8 cellular contexts compared by ENCODE assay signal in genomic region chr5:161676109-161676508, GRCh38. TPM values are rescaled to one million over a fixed set of nuclear protein-coding genes. Genes with fewer than 3 reads are reported as not detected.
DNase-seq lines count a peak whose midpoint lies in the region; ATAC-seq and TF ChIP-seq lines count a peak whose summit lies in the region.

No MANE protein-coding gene starts in this region.

- no peaks in the 10 kb centered on the region for H3K79me2 ChIP-seq in OCI-LY1 (ENCODE audit: insufficient read depth, low read length)

- H3K4me1 ChIP-seq in OCI-LY1 (ENCODE audit: insufficient read depth, low read length, severe bottlenecking): no peaks in the 10 kb centered on the region
- H3K4me1 ChIP-seq in effector memory CD4-positive, alpha-beta T cell (ENCODE audit: control insufficient read depth, insufficient read depth, low read length, poor library complexity, severe bottlenecking): no peaks in the 10 kb centered on the region

- no peaks in the 10 kb centered on the region for H3K36me3 Mint-ChIP-seq in activated T-helper 1 cell treated with anti-CD3 and anti-CD28 coated beads, Interleukin-12 subunit alpha, Interleukin-12 subunit beta, Interleukin-2, Interleukin-4 antibody, amounts not matched to agents 30 ng/mL and 10 ng/mL and 1 ng/mL, durations not matched to agents 14 hours and 24 hours and 36 hours (ENCODE audit: low read depth)
- no peaks in the 10 kb centered on the region for H3K36me3 Mint-ChIP-seq in T-helper 2 cell treated with Interferon-gamma antibody and Interleukin-4, amounts not matched to agents 5 μg/mL and 100 μg/mL, for 36 hours (ENCODE audit: low read depth)

- H3K4me3 ChIP-seq in OCI-LY1 (ENCODE audit: low read depth, low read length, poor library complexity, severe bottlenecking): no peak overlapping the region
- no peak overlapping the region for H3K4me3 ChIP-seq in effector memory CD4-positive, alpha-beta T cell (ENCODE audit: insufficient read depth, low read depth, low read length, poor library complexity, severe bottlenecking)

- H3K27ac Mint-ChIP-seq in activated T-helper 1 cell treated with anti-CD3 and anti-CD28 coated beads, Interleukin-12 subunit alpha, Interleukin-12 subunit beta, Interleukin-2, Interleukin-4 antibody, amounts not matched to agents 30 ng/mL and 10 ng/mL and 1 ng/mL, durations not matched to agents 14 hours and 24 hours and 36 hours: no peak overlapping the region
- no peak overlapping the region for H3K27ac Mint-ChIP-seq in T-helper 2 cell treated with Interferon-gamma antibody and Interleukin-4, amounts not matched to agents 5 μg/mL and 100 μg/mL, for 36 hours

- ATAC-seq in GM18870 (IDR thresholded peaks at IDR 0.05; ENCODE audit: unreplicated experiment): peak; percentile 86
- ATAC-seq in HG02870 (IDR thresholded peaks at IDR 0.05; ENCODE audit: unreplicated experiment): peak; percentile 92
- ATAC-seq in left colon: peak; percentile 66

- H3K27ac ChIP-seq in OCI-LY1 (ENCODE audit: low read depth, low read length, poor library complexity, severe bottlenecking): no peak overlapping the region
- no peak overlapping the region for H3K27ac ChIP-seq in effector memory CD4-positive, alpha-beta T cell (ENCODE audit: insufficient read depth, low read length, poor library complexity, severe bottlenecking)

- H3F3A ChIP-seq in OCI-LY1 (ENCODE audit: insufficient read depth, low read length): no peaks in the 10 kb centered on the region

- no peak overlapping the region for H2AFZ ChIP-seq in OCI-LY1 (ENCODE audit: low read length)

- intact Hi-C loops in left colon (cut with DNase I, micrococcal nuclease): no loop called here
- intact Hi-C loops in activated T-helper 1 cell treated with anti-CD3 and anti-CD28 coated beads, Interleukin-12 subunit alpha, Interleukin-12 subunit beta, Interleukin-2, Interleukin-4 antibody, amounts not matched to agents 30 ng/mL and 10 ng/mL and 1 ng/mL, durations not matched to agents 14 hours and 24 hours and 36 hours (cut with micrococcal nuclease): no loop called here

- no peak overlapping the region for H3K4me3 Mint-ChIP-seq in activated T-helper 1 cell treated with anti-CD3 and anti-CD28 coated beads, Interleukin-12 subunit alpha, Interleukin-12 subunit beta, Interleukin-2, Interleukin-4 antibody, amounts not matched to agents 30 ng/mL and 10 ng/mL and 1 ng/mL, durations not matched to agents 14 hours and 24 hours and 36 hours
- no peak overlapping the region for H3K4me3 Mint-ChIP-seq in T-helper 2 cell treated with Interferon-gamma antibody and Interleukin-4, amounts not matched to agents 5 μg/mL and 100 μg/mL, for 36 hours

- no peaks in the 10 kb centered on the region for H3K27me3 Mint-ChIP-seq in activated T-helper 1 cell treated with anti-CD3 and anti-CD28 coated beads, Interleukin-12 subunit alpha, Interleukin-12 subunit beta, Interleukin-2, Interleukin-4 antibody, amounts not matched to agents 30 ng/mL and 10 ng/mL and 1 ng/mL, durations not matched to agents 14 hours and 24 hours and 36 hours (ENCODE audit: insufficient read depth)
- H3K27me3 Mint-ChIP-seq in T-helper 2 cell treated with Interferon-gamma antibody and Interleukin-4, amounts not matched to agents 5 μg/mL and 100 μg/mL, for 36 hours (ENCODE audit: low read depth): no peaks in the 10 kb centered on the region

- no peak overlapping the region for H3K4me2 ChIP-seq in OCI-LY1 (ENCODE audit: low read length)

- H3K36me3 ChIP-seq in OCI-LY1 (ENCODE audit: insufficient read depth, low read length): no peaks in the 10 kb centered on the region
- no peaks in the 10 kb centered on the region for H3K36me3 ChIP-seq in effector memory CD4-positive, alpha-beta T cell (ENCODE audit: control insufficient read depth, insufficient read depth, low read length)

- H4K20me1 ChIP-seq in OCI-LY1 (ENCODE audit: insufficient read depth, low read length): no peaks in the 10 kb centered on the region

- H3K9me3 Mint-ChIP-seq in activated T-helper 1 cell treated with anti-CD3 and anti-CD28 coated beads, Interleukin-12 subunit alpha, Interleukin-12 subunit beta, Interleukin-2, Interleukin-4 antibody, amounts not matched to agents 30 ng/mL and 10 ng/mL and 1 ng/mL, durations not matched to agents 14 hours and 24 hours and 36 hours: no peaks in the 10 kb centered on the region
- H3K9me3 Mint-ChIP-seq in T-helper 2 cell treated with Interferon-gamma antibody and Interleukin-4, amounts not matched to agents 5 μg/mL and 100 μg/mL, for 36 hours: no peaks in the 10 kb centered on the region

- no peak overlapping the region for H3K9ac ChIP-seq in OCI-LY1 (ENCODE audit: low read length)

- H3K4me1 Mint-ChIP-seq in activated T-helper 1 cell treated with anti-CD3 and anti-CD28 coated beads, Interleukin-12 subunit alpha, Interleukin-12 subunit beta, Interleukin-2, Interleukin-4 antibody, amounts not matched to agents 30 ng/mL and 10 ng/mL and 1 ng/mL, durations not matched to agents 14 hours and 24 hours and 36 hours (ENCODE audit: low read depth): no peaks in the 10 kb centered on the region
- no peaks in the 10 kb centered on the region for H3K4me1 Mint-ChIP-seq in T-helper 2 cell treated with Interferon-gamma antibody and Interleukin-4, amounts not matched to agents 5 μg/mL and 100 μg/mL, for 36 hours (ENCODE audit: low read depth)

- no peaks in the 10 kb centered on the region for H3K9me3 ChIP-seq in OCI-LY1 (ENCODE audit: low read length)
- H3K9me3 ChIP-seq in effector memory CD4-positive, alpha-beta T cell (ENCODE audit: control insufficient read depth, low read length): no peaks in the 10 kb centered on the region

- DNase-seq in left colon (no peak), HCEC 1CT (no peak)
- no peak for DNase-seq in activated T-helper 1 cell treated with anti-CD3 and anti-CD28 coated beads, Interleukin-12 subunit alpha, Interleukin-12 subunit beta, Interleukin-2, Interleukin-4 antibody, amounts not matched to agents 30 ng/mL and 10 ng/mL and 1 ng/mL, durations not matched to agents 14 hours and 24 hours and 36 hours (ENCODE audit: low spot score)
- DNase-seq in effector memory CD4-positive, alpha-beta T cell: no peak
- no peak for DNase-seq in T-helper 2 cell treated with Interferon-gamma antibody and Interleukin-4, amounts not matched to agents 5 μg/mL and 100 μg/mL, for 36 hours (ENCODE audit: low spot score)

- no peaks in the 10 kb centered on the region for H3K9me2 ChIP-seq in OCI-LY1 (ENCODE audit: low read depth, low read length)

- H3K27me3 ChIP-seq in OCI-LY1 (ENCODE audit: insufficient read depth, low read length): no peaks in the 10 kb centered on the region
- H3K27me3 ChIP-seq in effector memory CD4-positive, alpha-beta T cell (replicated peaks; ENCODE audit: control insufficient read depth, insufficient read depth, low read length, poor library complexity, severe bottlenecking): no peaks in the 10 kb centered on the region

- TF ChIP-seq CTCF in OCI-LY1 (IDR thresholded peaks at IDR 0.05; ENCODE audit: low read length): peak; percentile 55

RNA-seq across cellular contexts. Expression of gene GABRA6, which starts 9.4 kb away (rescaled TPM):
- not detected for total RNA-seq in left colon
- total RNA-seq in activated T-helper 1 cell treated with anti-CD3 and anti-CD28 coated beads, Interleukin-12 subunit alpha, Interleukin-12 subunit beta, Interleukin-2, Interleukin-4 antibody, amounts not matched to agents 30 ng/mL and 10 ng/mL and 1 ng/mL, durations not matched to agents 14 hours and 24 hours and 36 hours: not detected in 2 replicates
